Comparison of ENCODE assay signal across 16 cellular contexts in the genomic region with DNA sequence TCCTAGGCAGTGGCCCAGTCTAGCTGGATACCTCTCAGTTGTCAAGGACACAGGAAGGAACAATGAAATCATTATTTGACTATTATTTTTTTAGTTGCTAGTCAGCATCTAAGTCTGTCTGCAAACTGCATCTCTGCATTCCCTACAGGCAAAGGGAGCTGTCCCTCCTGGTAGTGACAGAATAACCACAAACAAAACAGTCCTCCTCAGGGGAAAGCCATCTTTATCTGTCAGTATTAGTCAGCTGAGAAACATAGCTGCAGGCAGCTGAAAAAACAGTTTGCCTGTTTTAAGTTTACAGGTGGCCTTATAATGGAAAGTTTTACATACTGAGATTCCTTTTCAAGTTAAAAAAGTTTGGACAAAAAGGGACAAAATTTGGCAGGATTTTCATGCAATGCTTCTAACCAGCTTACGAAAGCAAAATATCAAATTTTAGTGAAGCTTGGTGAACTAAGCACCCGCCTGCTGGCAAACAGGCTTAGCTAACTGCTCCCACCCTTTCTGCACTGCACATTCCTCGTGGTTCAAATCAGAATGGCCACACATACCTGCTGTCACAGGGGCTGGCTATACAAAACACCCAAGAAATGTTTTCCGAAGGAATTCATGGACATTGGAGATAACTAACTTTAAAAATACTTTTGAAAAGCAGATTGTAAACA. TPM values are rescaled to one million over a fixed set of nuclear protein-coding genes. Genes with fewer than 3 reads are reported as not detected.
DNase-seq lines count a peak whose midpoint lies in the region; ATAC-seq and TF ChIP-seq lines count a peak whose summit lies in the region.
"Had no signal": no experiment of that assay in that cellular context is flagged by ENCODE, and none has a peak within 500 bp of the region (broad histone marks: within the 10 kb centered on the region; RNA-seq: fewer than 3 reads in every experiment).

No MANE protein-coding gene starts in this region.

- H3K27ac ChIP-seq in neural progenitor cell: no peak overlapping the region
- H3K27ac ChIP-seq in A673 (ENCODE audit: low read depth, low read length, poor library complexity, severe bottlenecking): no peak overlapping the region
- H3K27ac ChIP-seq: gastroesophageal sphincter, neutrophil had no signal

- DNase-seq in ELR (ENCODE audit: low read depth) (peak; percentile 53), NCI-H69 (lab: John Stamatoyannopoulos, UW) (peak; percentile 64), choroid plexus epithelial cell (ENCODE audit: low read depth) (peak; percentile 49), neural progenitor cell (ENCODE audit: low spot score) (peak; percentile 8), A673 (ENCODE audit: low spot score) (no peak), H7 (no peak), GF-D8 (lab: John Stamatoyannopoulos, UW) (no peak)
- DNase-seq: activated B cell treated with CpG ODN at 0.5 μM for 24 hours; activated T-cell treated with anti-CD3 and anti-CD28 coated beads, Interleukin-2, amount 50 U/mL, for 48 hours; CD8-positive, alpha-beta T cell; left ventricle myocardium superior; NCI-H345 had no signal

- H3K27me3 ChIP-seq in neural progenitor cell (no peaks in the 10 kb centered on the region), A673 (replicated peaks; ENCODE audit: insufficient read depth, low read depth, low read length, poor library complexity) (no peaks in the 10 kb centered on the region), H7 (ENCODE audit: control insufficient read depth, insufficient read depth, low read length) (no peaks in the 10 kb centered on the region)
- H3K27me3 ChIP-seq: gastroesophageal sphincter had no signal

- H3K4me3 ChIP-seq in choroid plexus epithelial cell (ENCODE audit: low read depth, low read length) (no peak overlapping the region), neural progenitor cell (no peak overlapping the region), A673 (ENCODE audit: low read depth, low read length, poor library complexity, severe bottlenecking) (no peak overlapping the region), H7 (ENCODE audit: insufficient read depth, low read depth, low read length) (no peak overlapping the region)
- H3K4me3 ChIP-seq: gastroesophageal sphincter had no signal

- H3K9me3 Mint-ChIP-seq in neural progenitor cell: no peaks in the 10 kb centered on the region
- H3K9me3 Mint-ChIP-seq: activated B cell treated with CpG ODN at 0.5 μM for 24 hours; CD8-positive, alpha-beta T cell; stimulated activated naive CD8-positive, alpha-beta T cell treated with anti-CD3 and anti-CD28 coated beads, Interleukin-15, Interleukin-2, amounts not matched to agents 100 ng/mL and 50 ng/mL, for 24 hours had no signal

- no peaks in the 10 kb centered on the region for H3K27me3 Mint-ChIP-seq in neural progenitor cell (ENCODE audit: insufficient read depth, low read depth)
- H3K27me3 Mint-ChIP-seq: activated B cell treated with CpG ODN at 0.5 μM for 24 hours; stimulated activated naive CD8-positive, alpha-beta T cell treated with anti-CD3 and anti-CD28 coated beads, Interleukin-15, Interleukin-2, amounts not matched to agents 100 ng/mL and 50 ng/mL, for 24 hours had no signal

- no peak for TF ChIP-seq CTCF in choroid plexus epithelial cell (conservative IDR thresholded peaks at IDR 0.05; ENCODE audit: low read depth, low read length)
- no peak for TF ChIP-seq CTCF in neural progenitor cell (IDR thresholded peaks at IDR 0.05)
- TF ChIP-seq CTCF in A673 (conservative IDR thresholded peaks at IDR 0.05; ENCODE audit: low read depth, low read length): no peak

- H3F3A ChIP-seq in neural progenitor cell (ENCODE audit: low read depth): no peaks in the 10 kb centered on the region

- H3K4me1 ChIP-seq in neural progenitor cell (no peaks in the 10 kb centered on the region), A673 (ENCODE audit: insufficient read depth, low read length, poor library complexity, severe bottlenecking) (no peaks in the 10 kb centered on the region)
- H3K4me1 ChIP-seq: gastroesophageal sphincter had no signal

- no peak overlapping the region for H3K27ac Mint-ChIP-seq in neural progenitor cell
- H3K27ac Mint-ChIP-seq: activated B cell treated with CpG ODN at 0.5 μM for 24 hours; CD8-positive, alpha-beta T cell; stimulated activated naive CD8-positive, alpha-beta T cell treated with anti-CD3 and anti-CD28 coated beads, Interleukin-15, Interleukin-2, amounts not matched to agents 100 ng/mL and 50 ng/mL, for 24 hours had no signal

- H3K4me3 Mint-ChIP-seq in neural progenitor cell: no peak overlapping the region
- H3K4me3 Mint-ChIP-seq: activated B cell treated with CpG ODN at 0.5 μM for 24 hours; CD8-positive, alpha-beta T cell; stimulated activated naive CD8-positive, alpha-beta T cell treated with anti-CD3 and anti-CD28 coated beads, Interleukin-15, Interleukin-2, amounts not matched to agents 100 ng/mL and 50 ng/mL, for 24 hours had no signal

- intact Hi-C loops in A673 (cut with micrococcal nuclease; ENCODE audit: unreplicated experiment): loop anchor here (10.0 kb wide), 1 partner anchor 938 kb away; no protein-coding TSS in a partner anchor

- H3K36me3 ChIP-seq in neural progenitor cell (no peaks in the 10 kb centered on the region), A673 (ENCODE audit: insufficient read depth, low read length, poor library complexity, severe bottlenecking) (no peaks in the 10 kb centered on the region), H7 (replicated peaks; ENCODE audit: control insufficient read depth, insufficient read depth, low read length) (no peaks in the 10 kb centered on the region)
- H3K36me3 ChIP-seq: gastroesophageal sphincter, neutrophil had no signal

- H3K4me2 ChIP-seq in neural progenitor cell: no peak overlapping the region

- no peak for ATAC-seq in esophagus mucosa
- ATAC-seq: CD8-positive, alpha-beta T cell; gastroesophageal sphincter; left ventricle myocardium superior had no signal

- no peak overlapping the region for H3K9ac ChIP-seq in neural progenitor cell

- CTCF ChIA-PET in A673 (lab: Charles Lee): interaction anchor here (0.6 kb wide), 1 partner anchor 418 kb away, joined by 13 read pairs; no protein-coding TSS in a partner anchor

- no peak overlapping the region for H2AFZ ChIP-seq in neural progenitor cell (replicated peaks)

- no peaks in the 10 kb centered on the region for H4K20me1 ChIP-seq in neural progenitor cell (ENCODE audit: low read depth)

- H3K79me2 ChIP-seq in neural progenitor cell (ENCODE audit: low read depth): no peaks in the 10 kb centered on the region

- POLR2A ChIA-PET in A673 (lab: Charles Lee; ENCODE audit: low non-redundant PET): interaction anchor here (0.6 kb wide), 1 partner anchor 665 kb away, joined by 3 read pairs; no protein-coding TSS in a partner anchor

- no peaks in the 10 kb centered on the region for H3K4me1 Mint-ChIP-seq in neural progenitor cell
- H3K4me1 Mint-ChIP-seq: activated B cell treated with CpG ODN at 0.5 μM for 24 hours had no signal

- BruUV-seq in A673 (replicated peaks; lab: Mats Ljungman, UMichigan): no TSS peak

- no peaks in the 10 kb centered on the region for H3K9me3 ChIP-seq in neural progenitor cell (ENCODE audit: low read depth)
- H3K9me3 ChIP-seq in A673 (ENCODE audit: low read depth, low read length, poor library complexity, severe bottlenecking): no peaks in the 10 kb centered on the region
- H3K9me3 ChIP-seq: gastroesophageal sphincter, neutrophil had no signal

- no peaks in the 10 kb centered on the region for H3K36me3 Mint-ChIP-seq in neural progenitor cell
- H3K36me3 Mint-ChIP-seq: CD8-positive, alpha-beta T cell had no signal

RNA-seq across cellular contexts. Expression of a gene that starts 29.4 kb away (rescaled TPM):
- 5.3 and 6.4 TPM in 2 replicates for total RNA-seq in neural progenitor cell (ENCODE audit: low replicate concordance)
- total RNA-seq in A673 (2021): 4.3 and 4.7 TPM in 2 replicates
- 0.80 TPM for total RNA-seq in esophagus mucosa
- total RNA-seq in H7 (2014; rRNA removed; shearing (Covaris generic)): 7.7 and 8.1 TPM in 2 replicates
- total RNA-seq: activated B cell treated with CpG ODN at 0.5 μM for 24 hours; CD8-positive, alpha-beta T cell had no signal

RNA-seq across cellular contexts. Expression of a gene that starts 54.8 kb away (rescaled TPM):
- total RNA-seq in neural progenitor cell (ENCODE audit: low replicate concordance) (13.8 and 18.4 TPM in 2 replicates), A673 (2021) (15.0 and 23.2 TPM in 2 replicates), esophagus mucosa (3.4 TPM)
- total RNA-seq in H7 (2014; rRNA removed; shearing (Covaris generic)): 7.0 and 25.0 TPM in 2 replicates
- total RNA-seq: activated B cell treated with CpG ODN at 0.5 μM for 24 hours; CD8-positive, alpha-beta T cell had no signal

Comparison
In these comparisons a context has a peak if more than half of its experiments do, and no peak if none do; other contexts are left out.
1. DNase-seq: peak in ELR (single experiment), NCI-H69 (single experiment), choroid plexus epithelial cell (single experiment) and neural progenitor cell (single experiment); none in A673 (single experiment), H7 (single experiment) and GF-D8 (single experiment).